Comparison of ENCODE assay signal across 8 cellular contexts in genomic region chr19:31338069-31338767, GRCh38. TPM values are rescaled to one million over a fixed set of nuclear protein-coding genes. Genes with fewer than 3 reads are reported as not detected.
A peak's percentile ranks its signal among the peaks of the same experiment; 100 is the strongest.
DNase-seq lines count a peak whose midpoint lies in the region; ATAC-seq and TF ChIP-seq lines count a peak whose summit lies in the region.

No MANE protein-coding gene starts in this region.

- H3K27ac Mint-ChIP-seq in brain (peak overlapping the region; percentile 75 to 93 (median 83)), type B pancreatic cell (peak overlapping the region; percentile 58)

- DNase-seq in AG09319 (ENCODE audit: extremely low read depth, low read depth) (no peak), Kasumi-1 (lab: John Stamatoyannopoulos, UW) (peak; percentile 58 to 74), kidney glomerular epithelial cell (lab: John Stamatoyannopoulos, UW) (peak; percentile 19), type B pancreatic cell (ENCODE audit: extremely low spot score, unreplicated experiment) (no peak), dedifferentiated amniotic fluid mesenchymal stem cell (ENCODE audit: extremely low spot score) (no peak)

- H3K4me1 Mint-ChIP-seq in brain (peaks cover 96% of the 10 kb centered on the region), type B pancreatic cell (ENCODE audit: unreplicated experiment) (peaks cover 73% of the 10 kb centered on the region)

- ATAC-seq in HG03039 (IDR thresholded peaks at IDR 0.05; ENCODE audit: unreplicated experiment): no peak
- no peak for ATAC-seq in GM18858 (IDR thresholded peaks at IDR 0.05; ENCODE audit: unreplicated experiment)

- no peaks in the 10 kb centered on the region for H3K9me3 Mint-ChIP-seq in brain
- H3K9me3 Mint-ChIP-seq in type B pancreatic cell: no peaks in the 10 kb centered on the region

- TF ChIP-seq CTCF in AG09319 (IDR thresholded peaks at IDR 0.05; ENCODE audit: low read depth, low read length) (peak; percentile 66), brain (conservative IDR thresholded peaks at IDR 0.05) (peak; percentile 54 to 67), type B pancreatic cell (conservative IDR thresholded peaks at IDR 0.05) (peak; percentile 78)

- no peaks in the 10 kb centered on the region for H3K36me3 Mint-ChIP-seq in brain
- peaks cover 10% of the 10 kb centered on the region for H3K36me3 Mint-ChIP-seq in type B pancreatic cell

- H3K27me3 Mint-ChIP-seq in brain (no peaks in the 10 kb centered on the region), type B pancreatic cell (peaks cover 59% of the 10 kb centered on the region)

- H3K4me3 Mint-ChIP-seq in brain (peak overlapping the region; percentile 55 to 80 (median 67)), type B pancreatic cell (peak overlapping the region; percentile 81)

RNA-seq across cellular contexts. Expression of gene TSHZ3, which starts 11.0 kb away (rescaled TPM):
- 17.6 TPM for polyA plus RNA-seq in brain (ENCODE audit: insufficient read depth, low read depth, low replicate concordance)
- total RNA-seq in type B pancreatic cell (ENCODE audit: low replicate concordance): 3.1 and 21.2 TPM in 2 replicates

Comparison
In these comparisons a context has a peak if more than half of its experiments do, and no peak if none do; other contexts are left out.
1. DNase-seq: peak in Kasumi-1 (2 of 2) and kidney glomerular epithelial cell (single experiment); none in AG09319 (single experiment), type B pancreatic cell (single experiment) and dedifferentiated amniotic fluid mesenchymal stem cell (single experiment).
2. Peak in every context shown above with its lines, with median percentiles within 50 percentile points of each other: CTCF ChIP-seq.